1 cellular context compared by ENCODE assay signal in the genomic region with DNA sequence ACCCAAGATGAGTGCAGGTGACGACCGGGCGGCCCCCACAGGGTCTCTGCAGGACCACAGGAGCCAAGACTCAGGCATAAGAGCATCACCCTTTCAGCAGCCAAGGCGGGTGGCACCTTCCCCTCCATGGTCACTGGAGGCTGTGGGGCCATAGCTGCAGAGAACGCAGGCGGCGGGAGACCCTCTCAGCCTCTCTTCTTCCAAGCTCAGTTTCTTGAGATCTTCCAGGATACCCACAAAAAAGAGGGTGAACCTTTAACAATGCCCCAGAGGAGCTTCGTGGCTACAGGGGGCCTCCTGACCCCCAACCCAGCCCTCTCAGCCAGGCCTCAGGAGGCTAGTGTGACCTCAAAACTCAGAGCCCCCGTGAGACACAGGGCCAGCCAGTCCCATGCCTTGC.
TF ChIP-seq lines count a peak whose summit lies in the region.

No MANE protein-coding gene starts in this region.

TF ChIP-seq in IMR-90, 13 proteins besides CTCF, POLR2A, EP300 and RAD21:
- TF ChIP-seq, protein P1, sequence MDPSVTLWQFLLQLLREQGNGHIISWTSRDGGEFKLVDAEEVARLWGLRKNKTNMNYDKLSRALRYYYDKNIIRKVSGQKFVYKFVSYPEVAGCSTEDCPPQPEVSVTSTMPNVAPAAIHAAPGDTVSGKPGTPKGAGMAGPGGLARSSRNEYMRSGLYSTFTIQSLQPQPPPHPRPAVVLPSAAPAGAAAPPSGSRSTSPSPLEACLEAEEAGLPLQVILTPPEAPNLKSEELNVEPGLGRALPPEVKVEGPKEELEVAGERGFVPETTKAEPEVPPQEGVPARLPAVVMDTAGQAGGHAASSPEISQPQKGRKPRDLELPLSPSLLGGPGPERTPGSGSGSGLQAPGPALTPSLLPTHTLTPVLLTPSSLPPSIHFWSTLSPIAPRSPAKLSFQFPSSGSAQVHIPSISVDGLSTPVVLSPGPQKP (IDR thresholded peaks at IDR 0.05; ENCODE audit: borderline replicate concordance, low read depth, low read length), result no peak
- TF ChIP-seq, protein P2, sequence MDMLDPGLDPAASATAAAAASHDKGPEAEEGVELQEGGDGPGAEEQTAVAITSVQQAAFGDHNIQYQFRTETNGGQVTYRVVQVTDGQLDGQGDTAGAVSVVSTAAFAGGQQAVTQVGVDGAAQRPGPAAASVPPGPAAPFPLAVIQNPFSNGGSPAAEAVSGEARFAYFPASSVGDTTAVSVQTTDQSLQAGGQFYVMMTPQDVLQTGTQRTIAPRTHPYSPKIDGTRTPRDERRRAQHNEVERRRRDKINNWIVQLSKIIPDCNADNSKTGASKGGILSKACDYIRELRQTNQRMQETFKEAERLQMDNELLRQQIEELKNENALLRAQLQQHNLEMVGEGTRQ (IDR thresholded peaks at IDR 0.05; ENCODE audit: low read depth, low read length), result no peak
- TF ChIP-seq CHD1 (IDR thresholded peaks at IDR 0.05; ENCODE audit: low read depth, low read length) (no peak), FOS (IDR thresholded peaks at IDR 0.05; ENCODE audit: low read depth, low read length) (no peak), CEBPB (IDR thresholded peaks at IDR 0.05; ENCODE audit: low read depth, low read length) (no peak), RFX5 (IDR thresholded peaks at IDR 0.05; ENCODE audit: low read depth, low read length) (no peak), SMC3 (IDR thresholded peaks at IDR 0.05; ENCODE audit: low read depth, low read length) (no peak), NFE2L2 (IDR thresholded peaks at IDR 0.05; ENCODE audit: low read depth, low read length) (no peak), MXI1 (IDR thresholded peaks at IDR 0.05; ENCODE audit: borderline replicate concordance, low read depth, low read length) (no peak), BHLHE40 (IDR thresholded peaks at IDR 0.05; ENCODE audit: low read depth, low read length) (no peak), MAZ (IDR thresholded peaks at IDR 0.05; ENCODE audit: borderline replicate concordance, low read depth, low read length) (no peak), MAFK (IDR thresholded peaks at IDR 0.05; ENCODE audit: low read depth, low read length) (no peak)
